In genomic region chr5:64622991-64623390, GRCh38 we compare ENCODE assay signal across 17 cellular contexts.
A peak's percentile ranks its signal among the peaks of the same experiment; 100 is the strongest.
DNase-seq lines count a peak whose midpoint lies in the region; ATAC-seq and TF ChIP-seq lines count a peak whose summit lies in the region.
"Had no signal": no experiment of that assay in that cellular context is flagged by ENCODE, and none has a peak within 500 bp of the region (broad histone marks: within the 10 kb centered on the region; RNA-seq: fewer than 3 reads in every experiment).

No MANE protein-coding gene starts in this region.

- peaks cover 5% of the 10 kb centered on the region; the same call in 1 of the 2 replicates for H3K4me1 ChIP-seq in OCI-LY3 (ENCODE audit: low read length)
- H3K4me1 ChIP-seq: BLaER1, Caco-2, HAP-1 had no signal

- H3K9ac ChIP-seq in OCI-LY3 (ENCODE audit: low read length) = no peak overlapping the region
- H3K9ac ChIP-seq: BLaER1 had no signal

- DNase-seq in activated gamma-delta T cell (lab: John Stamatoyannopoulos, UW) = no peak
- DNase-seq in NOMO-1 (lab: John Stamatoyannopoulos, UW; ENCODE audit: unreplicated experiment in 2 of 2) = no peak
- DNase-seq: Caco-2; CD4-positive, CD25-positive, alpha-beta regulatory T cell; CD8-positive, alpha-beta T cell; DMS153; DND-41; GOT3; HFFc6 had no signal

- H3K4me2 ChIP-seq in OCI-LY3 (ENCODE audit: low read length) = peak overlapping the region; percentile 12; the same call in 1 of the 2 replicates
- H3K4me2 ChIP-seq: BLaER1 had no signal

- H2AFZ ChIP-seq in OCI-LY3 (ENCODE audit: low read depth, low read length) = no peak overlapping the region

- H3K27me3 ChIP-seq in OCI-LY3 (ENCODE audit: low read depth, low read length) = no peaks in the 10 kb centered on the region
- H3K27me3 ChIP-seq: BLaER1 had no signal

- H3K79me2 ChIP-seq in OCI-LY3 (ENCODE audit: low read length) = no peaks in the 10 kb centered on the region

- H3K36me3 ChIP-seq in OCI-LY3 (replicated peaks; ENCODE audit: low read depth, low read length) = no peaks in the 10 kb centered on the region
- H3K36me3 ChIP-seq: BLaER1, HAP-1 had no signal

- no peaks in the 10 kb centered on the region for H3K9me3 ChIP-seq in OCI-LY3 (ENCODE audit: insufficient read depth, low read length)
- H3K9me3 ChIP-seq: BLaER1, HAP-1 had no signal

- TF ChIP-seq CTCF in OCI-LY3 (IDR thresholded peaks at IDR 0.05; ENCODE audit: low read depth, low read length) = no peak

- H3K4me3 ChIP-seq in OCI-LY3 (ENCODE audit: low read length) = no peak overlapping the region
- H3K4me3 ChIP-seq: BLaER1, HAP-1 had no signal

- no peaks in the 10 kb centered on the region for H4K20me1 ChIP-seq in OCI-LY3 (ENCODE audit: insufficient read depth, low read length)
- H4K20me1 ChIP-seq: BLaER1 had no signal

- H3K27ac ChIP-seq in OCI-LY3 (ENCODE audit: low read length) = no peak overlapping the region
- H3K27ac ChIP-seq: 22Rv1, BLaER1, C4-2B had no signal

- ATAC-seq in GM18861 (IDR thresholded peaks at IDR 0.05; ENCODE audit: unreplicated experiment) (peak; percentile 55), HG02610 (IDR thresholded peaks at IDR 0.05; ENCODE audit: unreplicated experiment) (peak; percentile 79), HG03460 (IDR thresholded peaks at IDR 0.05; ENCODE audit: unreplicated experiment) (no peak)
- ATAC-seq: CD8-positive, alpha-beta T cell had no signal
